In the genomic region with DNA sequence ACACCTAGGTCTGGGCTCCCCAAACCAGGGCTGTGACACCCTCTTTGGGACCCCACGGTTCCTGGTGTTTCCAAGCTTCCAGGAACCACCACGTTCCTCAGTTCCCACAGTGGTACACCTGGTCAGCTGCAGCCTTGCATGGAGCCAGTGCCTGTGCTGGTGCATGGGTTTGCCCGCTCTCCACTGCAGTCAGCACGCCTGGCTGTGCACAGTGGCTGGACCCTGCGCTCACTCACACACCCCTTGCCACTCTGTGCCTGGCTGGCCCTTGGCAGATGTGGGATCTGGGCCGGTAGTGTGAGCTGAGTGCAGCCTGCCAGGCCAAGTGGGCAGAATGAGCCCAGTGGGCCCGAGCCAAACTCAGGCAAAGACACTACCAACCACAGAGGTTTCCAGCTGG, we compare ENCODE assay signal across 24 cellular contexts.
"Had no signal": no experiment of that assay in that cellular context is flagged by ENCODE, and none has a peak within 500 bp of the region (broad histone marks: within the 10 kb centered on the region; RNA-seq: fewer than 3 reads in every experiment).

No MANE protein-coding gene starts in this region.

- FAIRE-seq: colon, endothelial cell of umbilical vein, frontal cortex had no signal

- H3K4me3 ChIP-seq: coronary artery, dorsolateral prefrontal cortex, esophagus muscularis mucosa, gastroesophageal sphincter, heart left ventricle, hepatocyte, left ventricle myocardium inferior, lower lobe of right lung, mucosa of descending colon had no signal

- H3K36me3 ChIP-seq: lower lobe of right lung had no signal

- H3K27me3 ChIP-seq: dorsolateral prefrontal cortex, esophagus muscularis mucosa, foreskin keratinocyte, gastroesophageal sphincter, heart left ventricle, hepatocyte had no signal

- H3K79me2 ChIP-seq: hepatocyte had no signal

- H3K27ac ChIP-seq: coronary artery, dorsolateral prefrontal cortex, esophagus muscularis mucosa, foreskin keratinocyte, gastroesophageal sphincter, heart left ventricle, hepatocyte, left ventricle myocardium inferior, lower lobe of right lung had no signal

- H3K4me2 ChIP-seq: hepatocyte had no signal

- DNase-seq: dermis blood vessel endothelial cell; dorsolateral prefrontal cortex; effector CD4-positive, alpha-beta T cell; effector memory CD4-positive, alpha-beta T cell; foreskin keratinocyte; heart left ventricle; hypothalamus; immature natural killer cell; islet precursor cell; kidney; kidney glomerular epithelial cell; left colon; left ventricle myocardium inferior; lower lobe of right lung; mesenchymal stem cell; mucosa of descending colon; naive B cell had no signal

- H2AFZ ChIP-seq: hepatocyte had no signal

- H3K4me1 ChIP-seq: esophagus muscularis mucosa, foreskin keratinocyte, gastroesophageal sphincter, heart left ventricle, left ventricle myocardium inferior, lower lobe of right lung had no signal

- ATAC-seq: foreskin keratinocyte, gastroesophageal sphincter, left colon, mucosa of descending colon had no signal
